In genomic region chr15:70866982-70867644, GRCh38 we compare ENCODE assay signal across 27 cellular contexts. TPM values are rescaled to one million over a fixed set of nuclear protein-coding genes. Genes with fewer than 3 reads are reported as not detected.
DNase-seq lines count a peak whose midpoint lies in the region; ATAC-seq, FAIRE-seq and TF ChIP-seq lines count a peak whose summit lies in the region.
"Had no signal": no experiment of that assay in that cellular context is flagged by ENCODE, and none has a peak within 500 bp of the region (broad histone marks: within the 10 kb centered on the region; RNA-seq: fewer than 3 reads in every experiment).

No MANE protein-coding gene starts in this region.

- H3K4me1 ChIP-seq in subcutaneous abdominal adipose tissue (ENCODE audit: control insufficient read depth in 5 of 5, insufficient read depth in 5 of 5, low read length in 5 of 5) (peaks cover 8 to 41% (median 34%) of the 10 kb centered on the region in 5 donors), SJCRH30 (peaks cover 40% of the 10 kb centered on the region), small intestine (ENCODE audit: control insufficient read depth in 2 of 2, insufficient read depth in 1 of 2, low read depth in 1 of 2, low read length in 1 of 2) (no peaks in the 10 kb centered on the region)
- H3K4me1 ChIP-seq: left lung had no signal

- H3K27me3 ChIP-seq in subcutaneous abdominal adipose tissue (ENCODE audit: control insufficient read depth in 5 of 5, insufficient read depth in 4 of 5, low read length in 5 of 5) (no peaks in the 10 kb centered on the region), SJCRH30 (no peaks in the 10 kb centered on the region), small intestine (ENCODE audit: control insufficient read depth in 2 of 2, insufficient read depth in 2 of 2, low read length in 2 of 2) (no peaks in the 10 kb centered on the region)
- H3K27me3 ChIP-seq: left lung, MG63 had no signal

- no peak overlapping the region for H3K4me3 Mint-ChIP-seq in HFFc6
- H3K4me3 Mint-ChIP-seq: activated T-cell treated with anti-CD3 and anti-CD28 coated beads, Interleukin-2, amount 50 U/mL, for 72 hours; CD4-positive, alpha-beta T cell; dendritic cell treated with granulocyte-macrophage colony-stimulating factor and Interleukin-4, amounts not matched to agents 40 ng/mL and 50 ng/mL, for 4 days; IgD-negative memory B cell had no signal

- H3K4me1 Mint-ChIP-seq in HFFc6 (ENCODE audit: low read depth), result peaks cover 68% of the 10 kb centered on the region
- H3K4me1 Mint-ChIP-seq: IgD-negative memory B cell had no signal

- H3K27ac ChIP-seq in caudate nucleus (ENCODE audit: low read depth, low read length), result peak overlapping the region; percentile 90
- peak overlapping the region; percentile 69 for H3K27ac ChIP-seq in subcutaneous abdominal adipose tissue (ENCODE audit: low read depth, low read length)
- no peak overlapping the region for H3K27ac ChIP-seq in SJCRH30
- H3K27ac ChIP-seq in small intestine (ENCODE audit: low read depth in 1 of 2, low read length in 1 of 2), result no peak overlapping the region
- H3K27ac ChIP-seq: HL-60, left lung, psoas muscle, thoracic aorta had no signal

- POLR2A ChIA-PET in GM10248 (lab: Yijun Ruan, JAX), result no interaction called here

- H3K27ac Mint-ChIP-seq in HFFc6, result peak overlapping the region; percentile 10; the same call in 1 of the 2 replicates
- H3K27ac Mint-ChIP-seq: activated naive CD4-positive, alpha-beta T cell treated with anti-CD3 and anti-CD28 coated beads, Interleukin-2, amount 50 U/mL, for 72 hours; activated T-cell treated with anti-CD3 and anti-CD28 coated beads, Interleukin-2, amount 50 U/mL, for 72 hours; CD4-positive, alpha-beta T cell; dendritic cell treated with granulocyte-macrophage colony-stimulating factor and Interleukin-4, amounts not matched to agents 40 ng/mL and 50 ng/mL, for 4 days; IgD-negative memory B cell had no signal

- ATAC-seq in GM19351 (IDR thresholded peaks at IDR 0.05; ENCODE audit: unreplicated experiment), result no peak
- ATAC-seq: activated naive CD4-positive, alpha-beta T cell treated with anti-CD3 and anti-CD28 coated beads, Interleukin-2, amount 50 U/mL, for 72 hours; activated T-cell treated with anti-CD3 and anti-CD28 coated beads, Interleukin-2, amount 50 U/mL, for 72 hours; left lung had no signal

- H3K4me3 ChIP-seq in subcutaneous abdominal adipose tissue (ENCODE audit: low read depth in 1 of 5, low read length in 5 of 5) (peak overlapping the region in 1 of 5 donors; percentile 29), SJCRH30 (no peak overlapping the region), small intestine (ENCODE audit: low read depth in 1 of 2, low read length in 2 of 2) (no peak overlapping the region)
- H3K4me3 ChIP-seq: left lung, MG63, psoas muscle, thoracic aorta had no signal

- peak overlapping the region in 1 of 5 donors; percentile 9 for H3K9ac ChIP-seq in subcutaneous abdominal adipose tissue (ENCODE audit: low read length in 5 of 5)

- H3K9me3 ChIP-seq in subcutaneous abdominal adipose tissue (ENCODE audit: control insufficient read depth in 5 of 5, low read length in 5 of 5) (no peaks in the 10 kb centered on the region), SJCRH30 (replicated peaks) (no peaks in the 10 kb centered on the region; the same call in 1 of the 2 replicates), small intestine (ENCODE audit: control insufficient read depth, low read depth) (no peaks in the 10 kb centered on the region)
- H3K9me3 ChIP-seq: left lung, psoas muscle, thoracic aorta had no signal

- no peak for DNase-seq in HFFc6
- DNase-seq in caudate nucleus (lab: John Stamatoyannopoulos, UW), result no peak
- DNase-seq in iris pigment epithelial cell (ENCODE audit: low read depth), result peak; percentile 38
- DNase-seq in SJCRH30, result no peak
- no peak for DNase-seq in GM10248 (ENCODE audit: extremely low spot score)
- DNase-seq in small intestine, result no peak
- DNase-seq: activated CD4-positive, alpha-beta T cell treated with anti-CD3 and anti-CD28 coated beads for 1 hour; activated T-cell treated with anti-CD3 and anti-CD28 coated beads, Interleukin-2, amount 50 U/mL, for 72 hours; CD4-positive, alpha-beta T cell; DMS153; GF-D8; GOT3; left lung; MG63; NCI-H1436 treated with DMSO at 0.1 percent for 48 hours; NCI-H69 had no signal

- no peak for FAIRE-seq in small intestine (lab: Jason Lieb, UNC)
- FAIRE-seq: endothelial cell of umbilical vein, frontal cortex had no signal

- H3K36me3 ChIP-seq in subcutaneous abdominal adipose tissue (ENCODE audit: control insufficient read depth in 5 of 5, insufficient read depth in 5 of 5, low read length in 5 of 5) (no peaks in the 10 kb centered on the region), SJCRH30 (no peaks in the 10 kb centered on the region), small intestine (ENCODE audit: control insufficient read depth in 2 of 2, insufficient read depth in 2 of 2, low read length in 2 of 2) (no peaks in the 10 kb centered on the region)
- H3K36me3 ChIP-seq: left lung, MG63, thoracic aorta had no signal

- no peaks in the 10 kb centered on the region; the same call in 1 of the 2 replicates for H3K27me3 Mint-ChIP-seq in HFFc6 (ENCODE audit: insufficient read depth)
- H3K27me3 Mint-ChIP-seq: dendritic cell treated with granulocyte-macrophage colony-stimulating factor and Interleukin-4, amounts not matched to agents 40 ng/mL and 50 ng/mL, for 4 days; IgD-negative memory B cell had no signal

- no peak for TF ChIP-seq CTCF in HFFc6 (IDR thresholded peaks at IDR 0.05)
- TF ChIP-seq CTCF in GM10248 (IDR thresholded peaks at IDR 0.05; ENCODE audit: control extremely low read depth, extremely low read depth, low read depth, missing control alignments), result no peak

- WGBS in small intestine, 3 donors, result 85 to 91% (median 87%) methylated on average over 5 of the region's 5 CpGs

- CTCF ChIA-PET in GM10248 (lab: Yijun Ruan, JAX), result no interaction called here

- H3K36me3 Mint-ChIP-seq in HFFc6 (ENCODE audit: low read depth), result no peaks in the 10 kb centered on the region
- H3K36me3 Mint-ChIP-seq: activated naive CD4-positive, alpha-beta T cell treated with anti-CD3 and anti-CD28 coated beads, Interleukin-2, amount 50 U/mL, for 72 hours; IgD-negative memory B cell had no signal

- H3K9me3 Mint-ChIP-seq in HFFc6, result no peaks in the 10 kb centered on the region
- H3K9me3 Mint-ChIP-seq: activated naive CD4-positive, alpha-beta T cell treated with anti-CD3 and anti-CD28 coated beads, Interleukin-2, amount 50 U/mL, for 72 hours; activated T-cell treated with anti-CD3 and anti-CD28 coated beads, Interleukin-2, amount 50 U/mL, for 72 hours; CD4-positive, alpha-beta T cell; dendritic cell treated with granulocyte-macrophage colony-stimulating factor and Interleukin-4, amounts not matched to agents 40 ng/mL and 50 ng/mL, for 4 days had no signal

RNA-seq across cellular contexts. Expression of gene LARP6, which starts 13.2 kb away (rescaled TPM):
- 100 to 1,000 TPM; 105 to 121 (median 115) TPM for total RNA-seq in HFFc6 (2021; fragmentation: NEBNext Ultra II Directional; extraction: Animal tissue kit (Norgen Biotek cat#: 25700))
- 54.8 and 61.2 TPM in 2 replicates for total RNA-seq in SJCRH30 (2014; rRNA removed; shearing (Covaris generic))
- 1 to 10 TPM in 2 of 3 donors, not detected in 1; 3.0 to 7.1 TPM for polyA plus RNA-seq in small intestine
- total RNA-seq: mononuclear cell had no signal
- polyA plus RNA-seq: IgD-negative memory B cell had no signal

RNA-seq across cellular contexts. Expression of gene THAP10, which starts 25.1 kb away (rescaled TPM):
- total RNA-seq in HFFc6 (2021; fragmentation: NEBNext Ultra II Directional; extraction: Animal tissue kit (Norgen Biotek cat#: 25700)), result 1 to 10 TPM; 4.2 to 5.8 (median 5.1) TPM
- 5.5 and 6.8 TPM in 2 replicates for total RNA-seq in SJCRH30 (2014; rRNA removed; shearing (Covaris generic))
- 1 to 10 TPM in 2 of 3 donors, under 1 TPM in 1; 0.89 to 2.4 (median 1.1) TPM for polyA plus RNA-seq in small intestine
- total RNA-seq: CD4-positive, alpha-beta T cell had no signal

RNA-seq across cellular contexts. Expression of gene LRRC49, which starts 25.5 kb away (rescaled TPM):
- 10 to 100 TPM in 3 of 6 experiments, 1 to 10 TPM in 3; 6.2 to 13.4 (median 10.2) TPM for total RNA-seq in HFFc6 (2021; fragmentation: NEBNext Ultra II Directional; extraction: Animal tissue kit (Norgen Biotek cat#: 25700))
- 12.6 and 21.1 TPM in 2 replicates for total RNA-seq in SJCRH30 (2014; rRNA removed; shearing (Covaris generic))
- polyA plus RNA-seq in small intestine, result 1 to 10 TPM in 1 of 3 donors, under 1 TPM in 2; 0.81 to 2.0 (median 0.89) TPM
- total RNA-seq: activated naive CD4-positive, alpha-beta T cell treated with anti-CD3 and anti-CD28 coated beads, Interleukin-2, amount 50 U/mL, for 72 hours had no signal
- polyA plus RNA-seq: IgD-negative memory B cell had no signal

Comparison
In these comparisons a context has a peak if more than half of its experiments do, and no peak if none do; other contexts are left out.
1. H3K27ac ChIP-seq: peak in caudate nucleus (single experiment) and subcutaneous abdominal adipose tissue (single experiment); none in SJCRH30 (single experiment) and small intestine (0 of 2).